ENCODE assay signal across 1 cellular context in genomic region chr2:143034292-143035074, GRCh38.
TF ChIP-seq lines count a peak whose summit lies in the region.

No MANE protein-coding gene starts in this region.

TF ChIP-seq in HepG2, 621 proteins besides CTCF, POLR2A, EP300 and RAD21 (continued from another document and continues in another):
- TF ChIP-seq SP5 (CRISPR knock-in tag; IDR thresholded peaks at IDR 0.05; ENCODE audit: borderline replicate concordance, low read depth) = no peak
- TF ChIP-seq SNAPC2 (CRISPR knock-in tag; IDR thresholded peaks at IDR 0.05) = no peak
- TF ChIP-seq NFATC3 (CRISPR knock-in tag; IDR thresholded peaks at IDR 0.05) = no peak
- TF ChIP-seq CEBPB (IDR thresholded peaks at IDR 0.05; ENCODE audit: borderline replicate concordance, low read depth, low read length) = peak; percentile 89
- TF ChIP-seq ZNF775 (CRISPR knock-in tag; IDR thresholded peaks at IDR 0.05; ENCODE audit: borderline replicate concordance) = no peak
- no peak for TF ChIP-seq ZNF225 (CRISPR knock-in tag; IDR thresholded peaks at IDR 0.05)
- no peak for TF ChIP-seq GABPA (IDR thresholded peaks at IDR 0.05; ENCODE audit: low read depth, low read length)
- TF ChIP-seq GABPA (CRISPR knock-in tag; IDR thresholded peaks at IDR 0.05; ENCODE audit: low read depth) = no peak
- no peak for TF ChIP-seq CBFB (CRISPR knock-in tag; IDR thresholded peaks at IDR 0.05)
- no peak for TF ChIP-seq ZBTB40 (IDR thresholded peaks at IDR 0.05)
- TF ChIP-seq ZBTB40 (CRISPR knock-in tag; IDR thresholded peaks at IDR 0.05) = no peak
- TF ChIP-seq ZNF574 (CRISPR knock-in tag; IDR thresholded peaks at IDR 0.05) = no peak
- TF ChIP-seq TIGD3 (CRISPR knock-in tag; IDR thresholded peaks at IDR 0.05; ENCODE audit: borderline replicate concordance) = no peak
- TF ChIP-seq KAT8 (CRISPR knock-in tag; IDR thresholded peaks at IDR 0.05) = peak; percentile 52
- TF ChIP-seq ATF7-NPFF (CRISPR knock-in tag; IDR thresholded peaks at IDR 0.05; ENCODE audit: low read depth) = no peak
- TF ChIP-seq FLYWCH1 (CRISPR knock-in tag; IDR thresholded peaks at IDR 0.05) = no peak
- TF ChIP-seq MED8 (CRISPR knock-in tag; IDR thresholded peaks at IDR 0.05; ENCODE audit: insufficient replicate concordance) = no peak
- no peak for TF ChIP-seq ZNF569 (CRISPR knock-in tag; IDR thresholded peaks at IDR 0.05; ENCODE audit: borderline replicate concordance)
- TF ChIP-seq ZNF17 (CRISPR knock-in tag; IDR thresholded peaks at IDR 0.05) = no peak
- peak; percentile 80 for TF ChIP-seq TEF (CRISPR knock-in tag; IDR thresholded peaks at IDR 0.05)
- TF ChIP-seq GTF2F1 (IDR thresholded peaks at IDR 0.05; ENCODE audit: low read length) = no peak
- TF ChIP-seq ZNF670 (CRISPR knock-in tag; IDR thresholded peaks at IDR 0.05; ENCODE audit: borderline replicate concordance) = no peak
- no peak for TF ChIP-seq JUNB (CRISPR knock-in tag; IDR thresholded peaks at IDR 0.05; ENCODE audit: borderline replicate concordance)
- TF ChIP-seq ZNF468 (CRISPR knock-in tag; IDR thresholded peaks at IDR 0.05) = no peak
- no peak for TF ChIP-seq ZBTB46 (CRISPR knock-in tag; IDR thresholded peaks at IDR 0.05; ENCODE audit: borderline replicate concordance)
- TF ChIP-seq HMGXB4 (CRISPR knock-in tag; IDR thresholded peaks at IDR 0.05; ENCODE audit: borderline replicate concordance in 1 of 2, low read depth in 1 of 2) = peak; percentile 30 to 59; a peak in 1 of 4 replicates
- TF ChIP-seq ARID4A (CRISPR knock-in tag; IDR thresholded peaks at IDR 0.05; ENCODE audit: borderline replicate concordance) = no peak
- TF ChIP-seq SRSF1 (optimal IDR thresholded peaks at IDR 0.05; ENCODE audit: low read depth, low read length) = no peak
- TF ChIP-seq TP53 (CRISPR knock-in tag; conservative IDR thresholded peaks at IDR 0.05) = no peak
- TF ChIP-seq ZNF513 (CRISPR knock-in tag; conservative IDR thresholded peaks at IDR 0.05) = no peak
- TF ChIP-seq TCF7L2 (IDR thresholded peaks at IDR 0.05; ENCODE audit: low read depth, low read length) = no peak
- no peak for TF ChIP-seq NAIF1 (CRISPR knock-in tag; IDR thresholded peaks at IDR 0.05; ENCODE audit: borderline replicate concordance)
- no peak for TF ChIP-seq MTF2 (CRISPR knock-in tag; IDR thresholded peaks at IDR 0.05; ENCODE audit: borderline replicate concordance)
- no peak for TF ChIP-seq CAMTA2 (CRISPR knock-in tag; IDR thresholded peaks at IDR 0.05; ENCODE audit: borderline replicate concordance)
